ENCODE assay signal across 11 cellular contexts in genomic region chr6:126040826-126041225, GRCh38. TPM values are rescaled to one million over a fixed set of nuclear protein-coding genes. Genes with fewer than 3 reads are reported as not detected.
DNase-seq lines count a peak whose midpoint lies in the region; ATAC-seq and TF ChIP-seq lines count a peak whose summit lies in the region.
"Had no signal": no experiment of that assay in that cellular context is flagged by ENCODE, and none has a peak within 500 bp of the region (broad histone marks: within the 10 kb centered on the region; RNA-seq: fewer than 3 reads in every experiment).

No MANE protein-coding gene starts in this region.

- H3K9me3 ChIP-seq in SK-N-SH (no peaks in the 10 kb centered on the region), aorta (ENCODE audit: control insufficient read depth, low read length) (no peaks in the 10 kb centered on the region)
- H3K9me3 ChIP-seq: SJCRH30 had no signal

- ATAC-seq in SK-N-SH treated with all-trans-retinoic acid at 6 μM for 48 hours (no peak), aorta (ENCODE audit: low FRiP score) (peak; percentile 61), GM21737 (IDR thresholded peaks at IDR 0.05; ENCODE audit: unreplicated experiment) (no peak), GM21447 (IDR thresholded peaks at IDR 0.05; ENCODE audit: unreplicated experiment) (no peak)

- DNase-seq in SK-N-SH (no peak), amniotic stem cell (lab: John Stamatoyannopoulos, UW) (peak; percentile 30), kidney epithelial cell (ENCODE audit: low read depth) (peak; percentile 71), aorta (peak in 1 of 2 donors; percentile 51), NCI-H446 treated with DMSO at 0.1 percent for 48 hours (lab: John Stamatoyannopoulos, UW) (no peak)
- DNase-seq: activated naive CD4-positive, alpha-beta T cell treated with Interleukin-2 at 50 U/mL for 16 hours; left ventricle myocardium inferior; SJCRH30 had no signal

- TF ChIP-seq EP300 in SK-N-SH (IDR thresholded peaks at IDR 0.05; ENCODE audit: borderline replicate concordance in 1 of 2, low read depth in 1 of 2, low read length in 1 of 2) = no peak

- no peaks in the 10 kb centered on the region for H4K20me1 ChIP-seq in SK-N-SH (ENCODE audit: insufficient read depth)

- H3K9me2 ChIP-seq in SK-N-SH = no peaks in the 10 kb centered on the region

- no peak overlapping the region for H2AFZ ChIP-seq in SK-N-SH (ENCODE audit: low read depth)

- no peaks in the 10 kb centered on the region for H3K27me3 ChIP-seq in SK-N-SH (ENCODE audit: insufficient read depth)
- H3K27me3 ChIP-seq in kidney epithelial cell (ENCODE audit: control insufficient read depth, insufficient read depth, low read length) = no peaks in the 10 kb centered on the region
- H3K27me3 ChIP-seq in aorta (ENCODE audit: control insufficient read depth in 1 of 2, insufficient read depth in 2 of 2, low read length in 1 of 2) = no peaks in the 10 kb centered on the region
- H3K27me3 ChIP-seq: SJCRH30 had no signal

- CTCF ChIA-PET in SK-N-SH (lab: Yijun Ruan, JAX) = interaction anchor here (0.8 kb wide), 1 partner anchor 433 kb away, joined by 3 read pairs; no protein-coding TSS in a partner anchor

- POLR2A ChIA-PET in SK-N-SH (lab: Yijun Ruan, JAX) = no interaction called here

- H3F3A ChIP-seq in SK-N-SH (replicated peaks; ENCODE audit: insufficient read depth) = peaks cover 13% of the 10 kb centered on the region

- H3K36me3 ChIP-seq in SK-N-SH (replicated peaks in 1 of 2; ENCODE audit: control insufficient read depth in 1 of 2, insufficient read depth in 2 of 2, low read length in 1 of 2) (peaks cover 22 to 50% of the 10 kb centered on the region in 2 experiments), kidney epithelial cell (ENCODE audit: control insufficient read depth, insufficient read depth, low read length) (peaks cover 1% of the 10 kb centered on the region), aorta (ENCODE audit: control insufficient read depth in 1 of 2, insufficient read depth in 2 of 2, low read length in 1 of 2) (peaks cover 0 to under 1% of the 10 kb centered on the region in 2 donors)

- no peak for TF ChIP-seq RAD21 in SK-N-SH (IDR thresholded peaks at IDR 0.05; ENCODE audit: low read length)

- H3K4me3 ChIP-seq in SK-N-SH (ENCODE audit: low read depth in 2 of 2, low read length in 1 of 2) (no peak overlapping the region), kidney epithelial cell (ENCODE audit: low read depth, low read length) (no peak overlapping the region), aorta (ENCODE audit: low read length in 2 of 2) (no peak overlapping the region)
- H3K4me3 ChIP-seq: left ventricle myocardium inferior, SJCRH30 had no signal

- H3K79me2 ChIP-seq in SK-N-SH (ENCODE audit: insufficient read depth) = no peaks in the 10 kb centered on the region

- 0 out of 4 replicates have a peak, but pooled peaks cover 0 to 9% of the 10 kb centered on the region in 2 experiments for H3K4me1 ChIP-seq in SK-N-SH (ENCODE audit: control insufficient read depth in 1 of 2, insufficient read depth in 2 of 2, low read depth in 1 of 2, low read length in 1 of 2)
- no peaks in the 10 kb centered on the region for H3K4me1 ChIP-seq in aorta (ENCODE audit: control insufficient read depth in 1 of 2, insufficient read depth in 2 of 2, low read length in 2 of 2)
- H3K4me1 ChIP-seq: left ventricle myocardium inferior, SJCRH30 had no signal

- no peak overlapping the region for H3K4me2 ChIP-seq in SK-N-SH

- intact Hi-C loops in aorta (cut with DNase I) = no loop called here

- H3K9ac ChIP-seq in SK-N-SH = no peak overlapping the region

- no peak for TF ChIP-seq CTCF in SK-N-SH (IDR thresholded peaks at IDR 0.05)
- TF ChIP-seq CTCF in kidney epithelial cell (IDR thresholded peaks at IDR 0.05; ENCODE audit: insufficient read depth, low read length, poor library complexity, severe bottlenecking) = no peak

- WGBS in SK-N-SH (ENCODE audit: low lambda C conversion rate) = 85% methylated on average over 1 of the region's 1 CpG
- 54 to 69% methylated on average over 1 of the region's 1 CpG for WGBS in aorta, 2 donors

- H3K27ac ChIP-seq in SK-N-SH (ENCODE audit: low read depth in 2 of 2, low read length in 1 of 2) (peak overlapping the region in 1 of 2 experiments; percentile 20; a peak in 1 of 4 replicates), aorta (ENCODE audit: low read depth in 1 of 2, low read length in 2 of 2) (peak overlapping the region in 1 of 2 donors; percentile 28)
- H3K27ac ChIP-seq: left ventricle myocardium inferior, SJCRH30 had no signal

TF ChIP-seq in SK-N-SH, 30 proteins besides CTCF, POLR2A, EP300 and RAD21:
- TF ChIP-seq YY1 (IDR thresholded peaks at IDR 0.05; ENCODE audit: low read depth) = no peak
- 0 out of 2 replicates have a peak, but pooled peaks have one; percentile 8 for TF ChIP-seq JUND (IDR thresholded peaks at IDR 0.05)
- TF ChIP-seq, protein P1, sequence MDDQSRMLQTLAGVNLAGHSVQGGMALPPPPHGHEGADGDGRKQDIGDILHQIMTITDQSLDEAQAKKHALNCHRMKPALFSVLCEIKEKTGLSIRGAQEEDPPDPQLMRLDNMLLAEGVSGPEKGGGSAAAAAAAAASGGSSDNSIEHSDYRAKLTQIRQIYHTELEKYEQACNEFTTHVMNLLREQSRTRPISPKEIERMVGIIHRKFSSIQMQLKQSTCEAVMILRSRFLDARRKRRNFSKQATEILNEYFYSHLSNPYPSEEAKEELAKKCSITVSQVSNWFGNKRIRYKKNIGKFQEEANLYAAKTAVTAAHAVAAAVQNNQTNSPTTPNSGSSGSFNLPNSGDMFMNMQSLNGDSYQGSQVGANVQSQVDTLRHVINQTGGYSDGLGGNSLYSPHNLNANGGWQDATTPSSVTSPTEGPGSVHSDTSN (IDR thresholded peaks at IDR 0.05) = no peak
- TF ChIP-seq CHD2 (IDR thresholded peaks at IDR 0.05; ENCODE audit: low read length, partially characterized antibody) = no peak
- no peak for TF ChIP-seq POLR2AphosphoS5 (IDR thresholded peaks at IDR 0.05; ENCODE audit: low read depth, low read length)
- TF ChIP-seq, protein P2, sequence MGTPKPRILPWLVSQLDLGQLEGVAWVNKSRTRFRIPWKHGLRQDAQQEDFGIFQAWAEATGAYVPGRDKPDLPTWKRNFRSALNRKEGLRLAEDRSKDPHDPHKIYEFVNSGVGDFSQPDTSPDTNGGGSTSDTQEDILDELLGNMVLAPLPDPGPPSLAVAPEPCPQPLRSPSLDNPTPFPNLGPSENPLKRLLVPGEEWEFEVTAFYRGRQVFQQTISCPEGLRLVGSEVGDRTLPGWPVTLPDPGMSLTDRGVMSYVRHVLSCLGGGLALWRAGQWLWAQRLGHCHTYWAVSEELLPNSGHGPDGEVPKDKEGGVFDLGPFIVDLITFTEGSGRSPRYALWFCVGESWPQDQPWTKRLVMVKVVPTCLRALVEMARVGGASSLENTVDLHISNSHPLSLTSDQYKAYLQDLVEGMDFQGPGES (IDR thresholded peaks at IDR 0.05; ENCODE audit: low read depth, low read length) = no peak

TF ChIP-seq in SK-N-SH treated with all-trans-retinoic acid at 6 μM for 48 hours, 23 proteins besides CTCF, POLR2A, EP300 and RAD21 (continues in another document):
- TF ChIP-seq BACH2 (CRISPR knock-in tag; IDR thresholded peaks at IDR 0.05; ENCODE audit: borderline replicate concordance) = no peak
- no peak for TF ChIP-seq ESRRG (CRISPR knock-in tag; IDR thresholded peaks at IDR 0.05)
- TF ChIP-seq RARB (CRISPR knock-in tag; IDR thresholded peaks at IDR 0.05) = no peak
- no peak for TF ChIP-seq CSDC2 (CRISPR knock-in tag; IDR thresholded peaks at IDR 0.05)
- no peak for TF ChIP-seq CSRNP3 (CRISPR knock-in tag; IDR thresholded peaks at IDR 0.05)
- TF ChIP-seq GLIS3 (CRISPR knock-in tag; IDR thresholded peaks at IDR 0.05) = no peak
- TF ChIP-seq OSR1 (CRISPR knock-in tag; IDR thresholded peaks at IDR 0.05) = no peak
- no peak for TF ChIP-seq ZFP30 (CRISPR knock-in tag; IDR thresholded peaks at IDR 0.05)
- no peak for TF ChIP-seq PPARA (CRISPR knock-in tag; IDR thresholded peaks at IDR 0.05; ENCODE audit: borderline replicate concordance)
- TF ChIP-seq ARNTL (CRISPR knock-in tag; IDR thresholded peaks at IDR 0.05; ENCODE audit: borderline replicate concordance, low read depth) = no peak
- TF ChIP-seq ZNF70 (CRISPR knock-in tag; IDR thresholded peaks at IDR 0.05) = no peak
- no peak for TF ChIP-seq SNAI2 (CRISPR knock-in tag; IDR thresholded peaks at IDR 0.05)
- TF ChIP-seq TOX (CRISPR knock-in tag; IDR thresholded peaks at IDR 0.05; ENCODE audit: borderline replicate concordance) = no peak
- TF ChIP-seq ZFP3 (CRISPR knock-in tag; IDR thresholded peaks at IDR 0.05) = no peak
- TF ChIP-seq, protein P3, sequence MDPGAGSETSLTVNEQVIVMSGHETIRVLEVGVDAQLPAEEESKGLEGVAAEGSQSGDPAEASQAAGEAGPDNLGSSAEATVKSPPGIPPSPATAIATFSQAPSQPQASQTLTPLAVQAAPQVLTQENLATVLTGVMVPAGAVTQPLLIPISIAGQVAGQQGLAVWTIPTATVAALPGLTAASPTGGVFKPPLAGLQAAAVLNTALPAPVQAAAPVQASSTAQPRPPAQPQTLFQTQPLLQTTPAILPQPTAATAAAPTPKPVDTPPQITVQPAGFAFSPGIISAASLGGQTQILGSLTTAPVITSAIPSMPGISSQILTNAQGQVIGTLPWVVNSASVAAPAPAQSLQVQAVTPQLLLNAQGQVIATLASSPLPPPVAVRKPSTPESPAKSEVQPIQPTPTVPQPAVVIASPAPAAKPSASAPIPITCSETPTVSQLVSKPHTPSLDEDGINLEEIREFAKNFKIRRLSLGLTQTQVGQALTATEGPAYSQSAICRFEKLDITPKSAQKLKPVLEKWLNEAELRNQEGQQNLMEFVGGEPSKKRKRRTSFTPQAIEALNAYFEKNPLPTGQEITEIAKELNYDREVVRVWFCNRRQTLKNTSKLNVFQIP (CRISPR knock-in tag; IDR thresholded peaks at IDR 0.05; ENCODE audit: borderline replicate concordance, low read depth) = no peak
- TF ChIP-seq ISL1 (CRISPR knock-in tag; IDR thresholded peaks at IDR 0.05) = no peak

RNA-seq across cellular contexts. Expression of gene TRMT11, which starts 54.5 kb away (rescaled TPM):
- 15.0 and 22.8 TPM in 2 replicates for polyA plus RNA-seq in SK-N-SH (2012; rRNA removed)
- polyA plus RNA-seq in SK-N-SH (2012; cell fraction: cytosol; rRNA removed) = 21.8 and 28.3 TPM in 2 replicates
- polyA plus RNA-seq in SK-N-SH (2012; cell fraction: nucleus; rRNA removed) = 24.8 and 64.2 TPM in 2 replicates
- total RNA-seq in kidney epithelial cell = 13.1 and 18.8 TPM in 2 replicates
- 10 to 100 TPM; 30.4 to 34.3 TPM for total RNA-seq in aorta
- polyA plus RNA-seq in aorta = 10 to 100 TPM; 13.9 to 23.0 TPM

Comparison
In these comparisons a context has a peak if more than half of its experiments do, and no peak if none do; other contexts are left out.
1. DNase-seq: peak in amniotic stem cell (single experiment) and kidney epithelial cell (single experiment); none in SK-N-SH (single experiment) and NCI-H446 treated with DMSO at 0.1 percent for 48 hours (single experiment).